Comparison of ENCODE assay signal across 8 cellular contexts in genomic region chr2:10302479-10303173, GRCh38. TPM values are rescaled to one million over a fixed set of nuclear protein-coding genes. Genes with fewer than 3 reads are reported as not detected.
DNase-seq lines count a peak whose midpoint lies in the region; ATAC-seq, FAIRE-seq and TF ChIP-seq lines count a peak whose summit lies in the region.

Gene HPCAL1, plus strand, starts transcription at chr2:10302904. Its CDS starts 116,854 bp downstream, at chr2:10419758.

- peak within 1 kb of the TSS; percentile 83 for H3K27ac ChIP-seq in PC-9
- H3K27ac ChIP-seq in esophagus squamous epithelium, result peak within 1 kb of the TSS; percentile 76 to 91 (median 82)

- POLR2A ChIA-PET in PC-9 (lab: Charles Lee; ENCODE audit: unreplicated experiment), result interaction anchor here (0.6 to 0.8 kb wide), 2 partner anchors 32 to 78 kb away, joined by 3 to 4 read pairs; no protein-coding TSS in a partner anchor

- H4K20me1 ChIP-seq in PC-9 (ENCODE audit: insufficient read depth), result peaks cover 35% of the 10 kb centered on the region

- TF ChIP-seq CTCF in D721Med (IDR thresholded peaks at IDR 0.05; ENCODE audit: insufficient read depth, missing control alignments), result peak; percentile 8
- TF ChIP-seq CTCF in PC-9 (conservative IDR thresholded peaks at IDR 0.05), result peak; percentile 63
- peak; percentile 40 to 74 (median 62) for TF ChIP-seq CTCF in esophagus squamous epithelium (IDR thresholded peaks at IDR 0.05)

- 0% methylated on average over 10 of the region's 87 CpGs; no CpG with 5 or more reads in 1 of the 2 donors for WGBS in esophagus squamous epithelium, 2 donors

- FAIRE-seq in D721Med (lab: Jason Lieb, UNC) (no peak), HTR-8/SVneo (lab: Jason Lieb, UNC) (no peak)

- H3K36me3 Mint-ChIP-seq in stimulated activated effector memory CD8-positive, alpha-beta T cell treated with anti-CD3 and anti-CD28 coated beads, Interleukin-12 subunit alpha, Interleukin-12 subunit beta, amount 100 ng/mL, for 72 hours, result peaks cover 6% of the 10 kb centered on the region

- H2AFZ ChIP-seq in PC-9, result peak within 1 kb of the TSS; percentile 45

- H3F3A ChIP-seq in PC-9 (ENCODE audit: insufficient read depth, low read depth), result peaks cover 28% of the 10 kb centered on the region

- CTCF ChIA-PET in PC-9 (lab: Charles Lee), result interaction anchor here (0.6 to 2.1 kb wide), 4 partner anchors 17 to 106 kb away, joined by 3 to 16 read pairs (median 7); no protein-coding TSS in a partner anchor

- BruUV-seq in PC-9 (replicated peaks; lab: Mats Ljungman, UMichigan), result no TSS peak

- peak within 1 kb of the TSS; percentile 89 for H3K4me2 ChIP-seq in PC-9

- H3K4me1 Mint-ChIP-seq in stimulated activated effector memory CD8-positive, alpha-beta T cell treated with anti-CD3 and anti-CD28 coated beads, Interleukin-12 subunit alpha, Interleukin-12 subunit beta, amount 100 ng/mL, for 72 hours, result peaks cover 68% of the 10 kb centered on the region

- peaks cover 71% of the 10 kb centered on the region for H3K4me1 ChIP-seq in PC-9 (replicated peaks; ENCODE audit: insufficient read depth)
- H3K4me1 ChIP-seq in esophagus squamous epithelium, result peaks cover 13 to 61% (median 15%) of the 10 kb centered on the region in 3 donors

- DNase-seq in D721Med (ENCODE audit: insufficient read length, low spot score), result peak; percentile 88
- DNase-seq in HTR-8/SVneo (ENCODE audit: insufficient read length, low spot score), result peak; percentile 81
- DNase-seq in PC-9, result peak; percentile 85 to 96
- DNase-seq in activated T-cell treated with anti-CD3 and anti-CD28 coated beads, Interleukin-2, amount 50 U/mL, for 48 hours, result peak; percentile 88 to 90
- peak; percentile 49 for DNase-seq in esophagus squamous epithelium (lab: John Stamatoyannopoulos, UW)
- peak; percentile 86 for DNase-seq in myocyte (ENCODE audit: low read depth)
- peak; percentile 85 to 92 for DNase-seq in stimulated activated effector memory CD8-positive, alpha-beta T cell treated with anti-CD3 and anti-CD28 coated beads, Interleukin-12 subunit alpha, Interleukin-12 subunit beta, amount 100 ng/mL, for 72 hours (ENCODE audit: low spot score in 2 of 2)

- peak; percentile 80 for ATAC-seq in GM21360 (IDR thresholded peaks at IDR 0.05; ENCODE audit: unreplicated experiment)
- peak; percentile 81 for ATAC-seq in stimulated activated effector memory CD8-positive, alpha-beta T cell treated with anti-CD3 and anti-CD28 coated beads, Interleukin-12 subunit alpha, Interleukin-12 subunit beta, amount 100 ng/mL, for 72 hours

- no peaks in the 10 kb centered on the region for H3K9me3 Mint-ChIP-seq in stimulated activated effector memory CD8-positive, alpha-beta T cell treated with anti-CD3 and anti-CD28 coated beads, Interleukin-12 subunit alpha, Interleukin-12 subunit beta, amount 100 ng/mL, for 72 hours

- H3K9me3 ChIP-seq in PC-9 (ENCODE audit: insufficient read depth, low read depth) (0 out of 2 replicates have a peak, but pooled peaks cover 7% of the 10 kb centered on the region), esophagus squamous epithelium (no peaks in the 10 kb centered on the region)

- peak in 3 of 4 donors; percentile 83 to 98 (median 93) for TF ChIP-seq POLR2A in esophagus squamous epithelium (IDR thresholded peaks at IDR 0.05)

- H3K79me2 ChIP-seq in PC-9 (ENCODE audit: low read depth), result peaks cover 67% of the 10 kb centered on the region

- no peaks in the 10 kb centered on the region for H3K27me3 ChIP-seq in PC-9 (ENCODE audit: insufficient read depth, low read depth)
- H3K27me3 ChIP-seq in esophagus squamous epithelium, result peaks cover 0 to 7% (median 0%) of the 10 kb centered on the region in 4 donors

- H3K9me2 ChIP-seq in PC-9 (ENCODE audit: insufficient read depth), result no peaks in the 10 kb centered on the region; the same call in 1 of the 2 replicates

- peaks cover 5% of the 10 kb centered on the region; the same call in 1 of the 2 replicates for H3K36me3 ChIP-seq in PC-9 (ENCODE audit: low read depth)
- no peaks in the 10 kb centered on the region for H3K36me3 ChIP-seq in esophagus squamous epithelium

- peak within 1 kb of the TSS; percentile 92 for H3K4me3 Mint-ChIP-seq in stimulated activated effector memory CD8-positive, alpha-beta T cell treated with anti-CD3 and anti-CD28 coated beads, Interleukin-12 subunit alpha, Interleukin-12 subunit beta, amount 100 ng/mL, for 72 hours

- intact Hi-C loops in PC-9 (cut with micrococcal nuclease; ENCODE audit: unreplicated experiment) (loop anchor here (1.0 to 10.0 kb wide), 4 partner anchors 19 to 362 kb away; partner anchors contain the start of gene RRM2), esophagus squamous epithelium (cut with DNase I) (loop anchor here (5.0 kb wide), 1 partner anchor 105 kb away; no protein-coding TSS in a partner anchor)

- H3K27ac Mint-ChIP-seq in stimulated activated effector memory CD8-positive, alpha-beta T cell treated with anti-CD3 and anti-CD28 coated beads, Interleukin-12 subunit alpha, Interleukin-12 subunit beta, amount 100 ng/mL, for 72 hours, result peak within 1 kb of the TSS; percentile 75

- H3K4me3 ChIP-seq in PC-9, result peak within 1 kb of the TSS; percentile 92
- peak within 1 kb of the TSS; percentile 67 to 90 (median 80) for H3K4me3 ChIP-seq in esophagus squamous epithelium

RNA-seq across cellular contexts. Expression of gene HPCAL1, which starts in this region (rescaled TPM):
- total RNA-seq in PC-9 (2021) (91.1 and 105 TPM in 2 replicates), esophagus squamous epithelium (10 to 100 TPM; 13.2 to 26.4 (median 20.5) TPM), myocyte (91.6 and 102 TPM in 2 replicates)
- polyA plus RNA-seq in myocyte (2012), result 53.4 TPM

Comparison
In these comparisons a context has a peak if more than half of its experiments do, and no peak if none do; other contexts are left out.
1. Peak in every context shown above with its lines: DNase-seq, ATAC-seq, H3K4me3 ChIP-seq and H3K27ac ChIP-seq.
2. CTCF ChIP-seq: peak in every context shown above with its lines; median percentile 63 in PC-9; 62 in esophagus squamous epithelium; 8 in D721Med.